Comparison of ENCODE assay signal across 1 cellular context in the genomic region with DNA sequence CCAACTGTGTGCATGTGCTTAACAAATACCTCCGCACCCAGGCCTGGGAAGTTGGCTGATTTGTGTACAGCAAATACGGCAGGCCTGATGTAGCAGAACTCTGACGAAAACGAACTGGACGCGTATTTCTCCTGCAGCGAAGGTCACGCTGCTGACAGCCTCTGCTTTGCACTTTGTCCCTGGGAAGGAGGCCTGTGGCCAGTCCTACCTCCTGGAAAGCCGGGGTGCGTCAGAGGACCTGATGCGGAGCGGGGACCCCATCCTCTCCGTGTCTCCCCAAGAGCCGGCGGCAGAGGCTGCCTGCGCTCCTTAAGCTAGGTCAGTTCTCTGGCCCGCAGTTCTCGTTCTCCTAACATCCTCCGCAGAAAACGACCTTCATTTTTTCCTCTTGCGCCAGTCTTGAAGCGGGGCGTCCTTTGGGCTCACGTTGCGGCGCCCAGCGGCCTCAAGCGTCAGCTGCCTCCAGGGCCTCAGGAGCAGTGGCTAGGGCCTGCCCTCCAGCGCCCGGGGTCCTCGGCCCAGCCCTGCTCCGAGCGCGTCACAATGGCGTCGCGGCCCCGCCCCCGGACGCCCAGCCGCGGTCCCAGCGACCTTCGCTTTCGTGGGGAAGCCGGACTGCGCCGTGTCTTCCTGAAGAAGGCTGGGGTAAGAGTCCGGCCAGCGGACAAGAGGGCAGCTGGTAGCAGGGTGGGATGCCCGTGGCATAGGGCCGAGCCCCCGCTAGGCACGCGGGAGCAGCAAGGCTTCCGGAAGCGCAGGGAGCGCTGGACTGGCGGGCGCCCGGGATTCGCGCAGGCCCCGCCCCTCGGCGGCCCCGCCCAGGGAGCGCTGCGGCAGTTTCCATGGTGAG.
TF ChIP-seq lines count a peak whose summit lies in the region.

Gene ZNF487, plus strand, starts transcription at position 821 of the 850 bp plus-strand sequence. CDS start 38,703 bp downstream, outside the sequence.

TF ChIP-seq in HepG2, 621 proteins besides CTCF, POLR2A, EP300 and RAD21 (continued from another document and continues in another):
- TF ChIP-seq HOXD1 (CRISPR knock-in tag; IDR thresholded peaks at IDR 0.05) (peak; percentile 18; the same call in 1 of the 2 replicates), E2F5 (CRISPR knock-in tag; conservative IDR thresholded peaks at IDR 0.05) (no peak), ZNF709 (CRISPR knock-in tag; IDR thresholded peaks at IDR 0.05) (peak; percentile 70; the same call in 1 of the 2 replicates), XRCC5 (optimal IDR thresholded peaks at IDR 0.05; ENCODE audit: low read length) (peak; percentile 50), RFX3 (CRISPR knock-in tag; IDR thresholded peaks at IDR 0.05) (peak; percentile 75), GZF1 (CRISPR knock-in tag; IDR thresholded peaks at IDR 0.05) (peak; percentile 85; the same call in 1 of the 2 replicates), ATF7-NPFF (CRISPR knock-in tag; IDR thresholded peaks at IDR 0.05; ENCODE audit: low read depth) (peak; percentile 70), ZFP41 (CRISPR knock-in tag; IDR thresholded peaks at IDR 0.05; ENCODE audit: borderline replicate concordance) (no peak), RCOR2 (CRISPR knock-in tag; IDR thresholded peaks at IDR 0.05) (peak; percentile 37; the same call in 1 of the 2 replicates), ZNF367 (CRISPR knock-in tag; IDR thresholded peaks at IDR 0.05; ENCODE audit: borderline replicate concordance) (no peak), BRF2 (CRISPR knock-in tag; IDR thresholded peaks at IDR 0.05) (peak; percentile 82), PHF8 (CRISPR knock-in tag; IDR thresholded peaks at IDR 0.05) (peak; percentile 94), BORCS8-MEF2B (CRISPR knock-in tag; IDR thresholded peaks at IDR 0.05) (peak; percentile 85), MXI1 (IDR thresholded peaks at IDR 0.05; ENCODE audit: borderline replicate concordance, low read depth, low read length) (peak; percentile 54; the same call in 1 of the 3 replicates), LCORL (IDR thresholded peaks at IDR 0.05) (no peak), LCORL (CRISPR knock-in tag; IDR thresholded peaks at IDR 0.05) (peak; percentile 45), NFKB2 (CRISPR knock-in tag; IDR thresholded peaks at IDR 0.05; ENCODE audit: borderline replicate concordance) (peak; percentile 87; the same call in 1 of the 2 replicates), REPIN1 (CRISPR knock-in tag; IDR thresholded peaks at IDR 0.05; ENCODE audit: borderline replicate concordance, low read depth) (peak; percentile 69; the same call in 1 of the 2 replicates), SNRNP70 (IDR thresholded peaks at IDR 0.05; ENCODE audit: low read depth, low read length) (no peak), CAMTA2 (CRISPR knock-in tag; IDR thresholded peaks at IDR 0.05; ENCODE audit: borderline replicate concordance) (peak; percentile 37; the same call in 1 of the 2 replicates), SYNCRIP (IDR thresholded peaks at IDR 0.05; ENCODE audit: insufficient read depth, low read depth, low read length) (no peak), MLLT10 (CRISPR knock-in tag; IDR thresholded peaks at IDR 0.05) (no peak), ZNF563 (CRISPR knock-in tag; IDR thresholded peaks at IDR 0.05) (peak; percentile 76), ZNF567 (CRISPR knock-in tag; IDR thresholded peaks at IDR 0.05; ENCODE audit: borderline replicate concordance) (no peak), RBM22 (optimal IDR thresholded peaks at IDR 0.05; ENCODE audit: low read length) (no peak), SCMH1 (CRISPR knock-in tag; IDR thresholded peaks at IDR 0.05; ENCODE audit: borderline replicate concordance) (no peak), SP5 (CRISPR knock-in tag; IDR thresholded peaks at IDR 0.05; ENCODE audit: borderline replicate concordance, low read depth) (peak; percentile 76), ARNTL (CRISPR knock-in tag; IDR thresholded peaks at IDR 0.05) (peak; percentile 82; the same call in 1 of the 2 replicates), ZNF766 (CRISPR knock-in tag; IDR thresholded peaks at IDR 0.05; ENCODE audit: borderline replicate concordance) (no peak; the same call in 1 of the 2 replicates), IRF2 (CRISPR knock-in tag; IDR thresholded peaks at IDR 0.05) (peak; percentile 47; the same call in 1 of the 2 replicates), JARID2 (CRISPR knock-in tag; IDR thresholded peaks at IDR 0.05; ENCODE audit: insufficient replicate concordance) (no peak), CERS6 (CRISPR knock-in tag; IDR thresholded peaks at IDR 0.05) (0 out of 2 replicates have a peak, but pooled peaks have one; percentile 17), CEBPZ (IDR thresholded peaks at IDR 0.05; ENCODE audit: low read length) (no peak), ZNF3 (CRISPR knock-in tag; IDR thresholded peaks at IDR 0.05) (no peak)
- TF ChIP-seq, protein P1, sequence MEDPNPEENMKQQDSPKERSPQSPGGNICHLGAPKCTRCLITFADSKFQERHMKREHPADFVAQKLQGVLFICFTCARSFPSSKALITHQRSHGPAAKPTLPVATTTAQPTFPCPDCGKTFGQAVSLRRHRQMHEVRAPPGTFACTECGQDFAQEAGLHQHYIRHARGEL (CRISPR knock-in tag; IDR thresholded peaks at IDR 0.05) = peak; percentile 84; the same call in 1 of the 2 replicates
- TF ChIP-seq, protein P2, sequence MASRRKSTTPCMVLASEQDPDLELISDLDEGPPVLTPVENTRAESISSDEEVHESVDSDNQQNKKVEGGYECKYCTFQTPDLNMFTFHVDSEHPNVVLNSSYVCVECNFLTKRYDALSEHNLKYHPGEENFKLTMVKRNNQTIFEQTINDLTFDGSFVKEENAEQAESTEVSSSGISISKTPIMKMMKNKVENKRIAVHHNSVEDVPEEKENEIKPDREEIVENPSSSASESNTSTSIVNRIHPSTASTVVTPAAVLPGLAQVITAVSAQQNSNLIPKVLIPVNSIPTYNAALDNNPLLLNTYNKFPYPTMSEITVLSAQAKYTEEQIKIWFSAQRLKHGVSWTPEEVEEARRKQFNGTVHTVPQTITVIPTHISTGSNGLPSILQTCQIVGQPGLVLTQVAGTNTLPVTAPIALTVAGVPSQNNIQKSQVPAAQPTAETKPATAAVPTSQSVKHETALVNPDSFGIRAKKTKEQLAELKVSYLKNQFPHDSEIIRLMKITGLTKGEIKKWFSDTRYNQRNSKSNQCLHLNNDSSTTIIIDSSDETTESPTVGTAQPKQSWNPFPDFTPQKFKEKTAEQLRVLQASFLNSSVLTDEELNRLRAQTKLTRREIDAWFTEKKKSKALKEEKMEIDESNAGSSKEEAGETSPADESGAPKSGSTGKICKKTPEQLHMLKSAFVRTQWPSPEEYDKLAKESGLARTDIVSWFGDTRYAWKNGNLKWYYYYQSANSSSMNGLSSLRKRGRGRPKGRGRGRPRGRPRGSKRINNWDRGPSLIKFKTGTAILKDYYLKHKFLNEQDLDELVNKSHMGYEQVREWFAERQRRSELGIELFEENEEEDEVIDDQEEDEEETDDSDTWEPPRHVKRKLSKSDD (CRISPR knock-in tag; IDR thresholded peaks at IDR 0.05; ENCODE audit: low read depth) = peak; percentile 72; the same call in 1 of the 2 replicates
- TF ChIP-seq, protein P3, sequence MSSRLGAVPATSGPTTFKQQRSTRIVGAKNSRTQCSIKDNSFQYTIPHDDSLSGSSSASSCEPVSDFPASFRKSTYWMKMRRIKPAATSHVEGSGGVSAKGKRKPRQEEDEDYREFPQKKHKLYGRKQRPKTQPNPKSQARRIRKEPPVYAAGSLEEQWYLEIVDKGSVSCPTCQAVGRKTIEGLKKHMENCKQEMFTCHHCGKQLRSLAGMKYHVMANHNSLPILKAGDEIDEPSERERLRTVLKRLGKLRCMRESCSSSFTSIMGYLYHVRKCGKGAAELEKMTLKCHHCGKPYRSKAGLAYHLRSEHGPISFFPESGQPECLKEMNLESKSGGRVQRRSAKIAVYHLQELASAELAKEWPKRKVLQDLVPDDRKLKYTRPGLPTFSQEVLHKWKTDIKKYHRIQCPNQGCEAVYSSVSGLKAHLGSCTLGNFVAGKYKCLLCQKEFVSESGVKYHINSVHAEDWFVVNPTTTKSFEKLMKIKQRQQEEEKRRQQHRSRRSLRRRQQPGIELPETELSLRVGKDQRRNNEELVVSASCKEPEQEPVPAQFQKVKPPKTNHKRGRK (CRISPR knock-in tag; IDR thresholded peaks at IDR 0.05) = no peak
